In the genomic region with DNA sequence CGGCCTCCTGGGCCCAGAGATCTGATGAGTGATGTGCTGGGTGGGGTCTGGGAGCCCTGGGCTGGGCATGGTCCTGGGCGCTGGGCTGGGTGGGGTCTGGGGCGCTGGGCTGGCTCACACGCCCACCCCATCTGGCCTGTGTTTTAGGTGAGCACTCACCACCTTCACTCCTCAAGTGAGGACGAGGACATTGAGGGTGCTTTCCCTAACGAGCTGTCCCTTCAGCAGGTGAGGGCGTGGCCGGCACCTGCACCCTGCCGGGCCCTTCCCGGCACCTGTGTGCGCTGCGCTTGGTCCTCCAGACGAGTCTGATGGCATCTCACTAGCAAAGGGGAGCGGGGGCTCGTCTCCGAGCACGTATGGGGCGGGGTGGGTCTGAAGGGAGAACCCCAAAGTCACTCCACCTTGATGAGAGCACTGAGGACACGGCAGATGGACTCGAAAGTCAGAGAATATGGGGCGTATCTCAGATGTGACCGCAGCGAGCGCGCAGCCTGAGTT, we compare ENCODE assay signal across 24 cellular contexts. TPM values are rescaled to one million over a fixed set of nuclear protein-coding genes. Genes with fewer than 3 reads are reported as not detected.
DNase-seq lines count a peak whose midpoint lies in the region; ATAC-seq and TF ChIP-seq lines count a peak whose summit lies in the region.
"Had no signal": no experiment of that assay in that cellular context is flagged by ENCODE, and none has a peak within 500 bp of the region (broad histone marks: within the 10 kb centered on the region; RNA-seq: fewer than 3 reads in every experiment).

No MANE protein-coding gene starts in this region.

- H3K4me2 ChIP-seq in MM.1S (ENCODE audit: low read depth, low read length), result no peak overlapping the region
- H3K4me2 ChIP-seq: KMS-11 had no signal

- H3K27ac ChIP-seq in right atrium auricular region, result no peak overlapping the region
- H3K27ac ChIP-seq in MM.1S (ENCODE audit: low read length), result no peak overlapping the region
- H3K27ac ChIP-seq: GM23248, KMS-11, Peyer's patch had no signal

- intact Hi-C loops in Right ventricle myocardium superior (cut with DNase I) (no loop called here), posterior vena cava (cut with DNase I) (no loop called here)

- H3K4me1 ChIP-seq in right atrium auricular region (no peaks in the 10 kb centered on the region), MM.1S (ENCODE audit: low read length) (no peaks in the 10 kb centered on the region)
- H3K4me1 ChIP-seq: HAP-1, Peyer's patch had no signal

- H3K27me3 ChIP-seq in right atrium auricular region (no peaks in the 10 kb centered on the region), MM.1S (replicated peaks; ENCODE audit: insufficient read depth, low read length) (no peaks in the 10 kb centered on the region)
- H3K27me3 ChIP-seq: Peyer's patch had no signal

- ATAC-seq in Right ventricle myocardium superior (ENCODE audit: poor library complexity), result no peak

- peak; percentile 19 for DNase-seq in Right ventricle myocardium superior
- DNase-seq in right atrium auricular region (ENCODE audit: low spot score), result no peak
- peak; percentile 45 for DNase-seq in islet precursor cell
- DNase-seq in posterior vena cava (ENCODE audit: low spot score), result peak; percentile 66
- no peak for DNase-seq in MM.1S
- DNase-seq in NCI-H748 (lab: John Stamatoyannopoulos, UW; ENCODE audit: unreplicated experiment), result no peak
- no peak for DNase-seq in AG20443 (ENCODE audit: low spot score)
- DNase-seq: 8988T, AML-193, DMS53, EL, GM23248, IMR-90, NCI-H1105, NCI-H146, NCI-H2029, NCI-H2227 treated with DMSO at 0.1 percent for 48 hours, NCI-H510A, NCI-H748 treated with DMSO at 0.1 percent for 48 hours, Peyer's patch, SHP77 had no signal

- H2AFZ ChIP-seq in MM.1S (ENCODE audit: low read length), result no peak overlapping the region
- H2AFZ ChIP-seq: GM23248 had no signal

- H3K9me3 ChIP-seq in right atrium auricular region (no peaks in the 10 kb centered on the region), MM.1S (replicated peaks; ENCODE audit: insufficient read depth, low read length) (no peaks in the 10 kb centered on the region)
- H3K9me3 ChIP-seq: HAP-1, Peyer's patch had no signal

- H3K36me3 ChIP-seq in right atrium auricular region, result peaks cover 77% of the 10 kb centered on the region
- 0 out of 2 replicates have a peak, but pooled peaks cover 3% of the 10 kb centered on the region for H3K36me3 ChIP-seq in MM.1S (replicated peaks; ENCODE audit: insufficient read depth, low read length)

- TF ChIP-seq CTCF in right atrium auricular region (IDR thresholded peaks at IDR 0.05) (no peak), MM.1S (IDR thresholded peaks at IDR 0.05; ENCODE audit: low read length) (no peak)

- H4K20me1 ChIP-seq in MM.1S (ENCODE audit: insufficient read depth, low read length), result no peaks in the 10 kb centered on the region

- H3K9ac ChIP-seq in MM.1S (ENCODE audit: low read length), result no peak overlapping the region
- H3K9ac ChIP-seq: GM23248, KMS-11 had no signal

- H3K4me3 ChIP-seq in right atrium auricular region, result no peak overlapping the region
- H3K4me3 ChIP-seq in MM.1S (ENCODE audit: low read length), result no peak overlapping the region
- H3K4me3 ChIP-seq: GM23248, HAP-1, Peyer's patch had no signal

- no peaks in the 10 kb centered on the region for H3K9me2 ChIP-seq in MM.1S (replicated peaks; ENCODE audit: insufficient read depth, low read length)

- no peaks in the 10 kb centered on the region for H3K79me2 ChIP-seq in MM.1S (ENCODE audit: low read length)

- H3F3A ChIP-seq in MM.1S (ENCODE audit: insufficient read depth, low read length), result no peaks in the 10 kb centered on the region

RNA-seq across cellular contexts. Expression of a gene that starts 37.9 kb away (rescaled TPM):
- total RNA-seq in Right ventricle myocardium superior (46.6 TPM), right atrium auricular region (10 to 100 TPM; 41.1 to 57.1 TPM), posterior vena cava (10 to 100 TPM; 58.5 to 83.8 TPM)

RNA-seq across cellular contexts. Expression of a gene that starts 44.5 kb away (rescaled TPM):
- total RNA-seq in Right ventricle myocardium superior, result not detected
- total RNA-seq in right atrium auricular region, result under 1 TPM in 1 of 2 donors, not detected in 1; 0.08 TPM
- total RNA-seq in posterior vena cava, result under 1 TPM; 0.14 to 0.56 TPM

RNA-seq across cellular contexts. Expression of a gene that starts 49.8 kb away (rescaled TPM):
- total RNA-seq in Right ventricle myocardium superior, result not detected
- total RNA-seq in right atrium auricular region, result not detected
- total RNA-seq in posterior vena cava, result not detected
- total RNA-seq: GM23248, HT1080, IMR-90, Peyer's patch had no signal

Comparison
In these comparisons a context has a peak if more than half of its experiments do, and no peak if none do; other contexts are left out.
1. DNase-seq: peak in Right ventricle myocardium superior (single experiment), islet precursor cell (single experiment) and posterior vena cava (single experiment); none in right atrium auricular region (single experiment), MM.1S (single experiment), NCI-H748 (single experiment) and AG20443 (single experiment).